In genomic region chr5:179294131-179294780, GRCh38 we compare ENCODE assay signal across 28 cellular contexts. TPM values are rescaled to one million over a fixed set of nuclear protein-coding genes. Genes with fewer than 3 reads are reported as not detected.
DNase-seq lines count a peak whose midpoint lies in the region; ATAC-seq and TF ChIP-seq lines count a peak whose summit lies in the region.
"Had no signal": no experiment of that assay in that cellular context is flagged by ENCODE, and none has a peak within 500 bp of the region (broad histone marks: within the 10 kb centered on the region; RNA-seq: fewer than 3 reads in every experiment).

No MANE protein-coding gene starts in this region.

- peaks cover 99% of the 10 kb centered on the region for H3K79me2 ChIP-seq in osteoblast (ENCODE audit: insufficient read depth, low read length)

- H3K4me3 ChIP-seq in coronary artery: no peak overlapping the region
- no peak overlapping the region for H3K4me3 ChIP-seq in osteoblast (ENCODE audit: insufficient read depth, low read length)
- H3K4me3 ChIP-seq in transverse colon: no peak overlapping the region
- H3K4me3 ChIP-seq: MG63, PC-9, tibial nerve had no signal

- TF ChIP-seq POLR2A in transverse colon (IDR thresholded peaks at IDR 0.05): no peak

- intact Hi-C loops in transverse colon (cut with DNase I; ENCODE audit: low total_unique reads): no loop called here

- TF ChIP-seq EP300 in transverse colon (IDR thresholded peaks at IDR 0.05; ENCODE audit: low read depth): no peak

- in situ Hi-C loops in transverse colon (cut with MboI; ENCODE audit: low pct_ligation_motif_present in 1 of 4, low pct_unique_long_range_greater_than_20kb in 1 of 4, low sequenced_read_pairs in 3 of 4): no loop called here

- no peak for TF ChIP-seq CTCF in coronary artery (IDR thresholded peaks at IDR 0.05)
- TF ChIP-seq CTCF in osteoblast (IDR thresholded peaks at IDR 0.05; ENCODE audit: extremely low read depth, low read depth, low read length): no peak
- no peak for TF ChIP-seq CTCF in transverse colon (IDR thresholded peaks at IDR 0.05)

- H3K27me3 ChIP-seq in osteoblast (ENCODE audit: insufficient read depth, low read length) (no peaks in the 10 kb centered on the region), transverse colon (no peaks in the 10 kb centered on the region)
- H3K27me3 ChIP-seq: MG63, tibial nerve had no signal

- H3K27ac ChIP-seq in coronary artery (peak overlapping the region; percentile 65 to 87), osteoblast (ENCODE audit: low read depth, low read length) (peak overlapping the region; percentile 78), transverse colon (peak overlapping the region in 3 of 4 donors; percentile 34 to 41 (median 34))
- H3K27ac ChIP-seq: 22Rv1, KMS-11, PC-9, tibial nerve had no signal

- ATAC-seq in HG03095 (IDR thresholded peaks at IDR 0.05; ENCODE audit: unreplicated experiment) (no peak), GM21786 (IDR thresholded peaks at IDR 0.05; ENCODE audit: unreplicated experiment) (no peak)
- ATAC-seq: stimulated activated naive CD8-positive, alpha-beta T cell treated with anti-CD3 and anti-CD28 coated beads, Interleukin-15, amount 100 ng/mL, for 72 hours had no signal

- peaks cover 48% of the 10 kb centered on the region for H3K4me1 ChIP-seq in osteoblast (ENCODE audit: insufficient read depth, low read length)
- H3K4me1 ChIP-seq in transverse colon: peaks cover 0 to 9% (median 0%) of the 10 kb centered on the region in 4 donors

- peaks cover 5% of the 10 kb centered on the region for H3K36me3 ChIP-seq in osteoblast (ENCODE audit: insufficient read depth, low read length)
- no peaks in the 10 kb centered on the region for H3K36me3 ChIP-seq in transverse colon
- H3K36me3 ChIP-seq: tibial nerve had no signal

- DNase-seq in activated effector memory CD4-positive, alpha-beta T cell treated with anti-CD3 and anti-CD28 coated beads, Interleukin-2, amount 50 U/mL, for 16 hours: peak; percentile 39
- DNase-seq in activated effector memory CD4-positive, alpha-beta T cell treated with Interleukin-2 at 50 U/mL for 16 hours: no peak
- DNase-seq in coronary artery (ENCODE audit: low spot score): no peak
- DNase-seq in osteoblast (ENCODE audit: insufficient read length, low spot score, missing footprints): peak; percentile 86
- DNase-seq in transverse colon: no peak
- no peak for DNase-seq in effector CD8-positive, alpha-beta T cell (lab: John Stamatoyannopoulos, UW)
- DNase-seq: activated CD4-positive, alpha-beta memory T cell treated with anti-CD3 and anti-CD28 coated beads, Interleukin-2, amount 10 ng/mL, durations not matched to agents 7 days and 5 days; activated CD8-positive, alpha-beta memory T cell treated with anti-CD3 and anti-CD28 coated beads, Interleukin-2, amount 50 U/mL, for 4 hours; amniotic stem cell; Calu3; effector memory CD4-positive, alpha-beta T cell; GDM1; H9; NCI-H1105 treated with DMSO at 0.1 percent for 48 hours; NCI-H1930; NCI-H526 treated with DMSO at 0.1 percent for 48 hours; nephron progenitor cell; PC-9; SHP77 treated with DMSO at 0.1 percent for 48 hours; stimulated activated CD8-positive, alpha-beta memory T cell treated with anti-CD3 and anti-CD28 coated beads, Interleukin-4, amount 100 ng/mL, for 48 hours; stimulated activated naive CD8-positive, alpha-beta T cell treated with anti-CD3 and anti-CD28 coated beads, Interleukin-15, amount 100 ng/mL, for 72 hours had no signal

- peak overlapping the region; percentile 19 for H3K4me2 ChIP-seq in osteoblast (ENCODE audit: insufficient read depth, low read length)
- H3K4me2 ChIP-seq: KMS-11, PC-9 had no signal

- H3K9me3 ChIP-seq in osteoblast (ENCODE audit: low read depth, low read length) (no peaks in the 10 kb centered on the region), transverse colon (no peaks in the 10 kb centered on the region)
- H3K9me3 ChIP-seq: MG63 had no signal

- H4K20me1 ChIP-seq in osteoblast (ENCODE audit: insufficient read depth, low read length): peaks cover 31% of the 10 kb centered on the region

- WGBS in transverse colon (ENCODE audit: low coverage in 1 of 2), 2 donors: 76 to 81% methylated on average over 3 to 11 of the region's 12 CpGs

- H2AFZ ChIP-seq in osteoblast (ENCODE audit: low read length): no peak overlapping the region
- H2AFZ ChIP-seq: PC-9 had no signal

RNA-seq across cellular contexts. Expression of gene ADAMTS2, which starts 51.0 kb away (rescaled TPM):
- total RNA-seq in osteoblast: 144 and 203 TPM in 2 replicates
- total RNA-seq in transverse colon: 10 to 100 TPM in 2 of 4 donors, 1 to 10 TPM in 2; 6.0 to 20.9 (median 13.5) TPM
- total RNA-seq: activated CD4-positive, alpha-beta memory T cell treated with anti-CD3 and anti-CD28 coated beads, Interleukin-2, amount 10 ng/mL, durations not matched to agents 7 days and 5 days; activated T-helper 1 cell treated with anti-CD3 and anti-CD28 coated beads, Interleukin-12 subunit alpha, Interleukin-12 subunit beta, Interleukin-2, Interleukin-4 antibody, amounts not matched to agents 30 ng/mL and 10 ng/mL and 1 ng/mL, durations not matched to agents 14 hours and 24 hours and 36 hours; Calu3; PC-9 had no signal

Comparison
In these comparisons a context has a peak if more than half of its experiments do, and no peak if none do; other contexts are left out.
1. DNase-seq: peak in activated effector memory CD4-positive, alpha-beta T cell treated with anti-CD3 and anti-CD28 coated beads, Interleukin-2, amount 50 U/mL, for 16 hours (single experiment) and osteoblast (single experiment); none in activated effector memory CD4-positive, alpha-beta T cell treated with Interleukin-2 at 50 U/mL for 16 hours (single experiment), coronary artery (single experiment), transverse colon (single experiment) and effector CD8-positive, alpha-beta T cell (single experiment).
2. Peak in every context shown above with its lines, with median percentiles within 50 percentile points of each other: H3K27ac ChIP-seq.